25 cellular contexts compared by ENCODE assay signal in genomic region chr7:147509052-147509480, GRCh38.
DNase-seq lines count a peak whose midpoint lies in the region; ATAC-seq and TF ChIP-seq lines count a peak whose summit lies in the region.
"Had no signal": no experiment of that assay in that cellular context is flagged by ENCODE, and none has a peak within 500 bp of the region (broad histone marks: within the 10 kb centered on the region; RNA-seq: fewer than 3 reads in every experiment).

No MANE protein-coding gene starts in this region.

- no peaks in the 10 kb centered on the region for H3K9me3 ChIP-seq in PC-3 (ENCODE audit: low read length)
- H3K9me3 ChIP-seq in mucosa of descending colon, result peaks cover 3% of the 10 kb centered on the region
- H3K9me3 ChIP-seq: transverse colon had no signal

- intact Hi-C loops in PC-3 (cut with micrococcal nuclease) (loop anchor here (1.0 kb wide), 1 partner anchor 61 kb away; no protein-coding TSS in a partner anchor), mucosa of descending colon (cut with DNase I, micrococcal nuclease) (no loop called here)

- H3K9ac ChIP-seq in PC-3 (ENCODE audit: low read length), result peak overlapping the region; percentile 46

- CTCF ChIA-PET in PC-3 (lab: Charles Lee), result interaction anchor here (0.5 kb wide), 1 partner anchor 23 kb away, joined by 3 read pairs; no protein-coding TSS in a partner anchor
- CTCF ChIA-PET in activated CD8-positive, alpha-beta T cell treated with anti-CD3 and anti-CD28 coated beads, Interleukin-2, amount 10 ng/mL, durations not matched to agents 7 days and 5 days (lab: Charles Lee), result no interaction called here

- H3K36me3 ChIP-seq in PC-3 (ENCODE audit: low read depth, low read length) (no peaks in the 10 kb centered on the region), mucosa of descending colon (ENCODE audit: low read depth) (no peaks in the 10 kb centered on the region)
- H3K36me3 ChIP-seq: cardiac muscle cell, heart right ventricle, transverse colon had no signal

- 0 out of 2 replicates have a peak overlapping the region, but pooled peaks have one; percentile 9 for H3K4me2 ChIP-seq in PC-3 (ENCODE audit: low read length)

- no peaks in the 10 kb centered on the region for H3K36me3 Mint-ChIP-seq in nephron (ENCODE audit: low read depth)
- no peaks in the 10 kb centered on the region for H3K36me3 Mint-ChIP-seq in activated CD8-positive, alpha-beta T cell treated with anti-CD3 and anti-CD28 coated beads, Interleukin-2, amount 10 ng/mL, durations not matched to agents 7 days and 5 days (ENCODE audit: low read depth)
- H3K36me3 Mint-ChIP-seq: activated naive CD8-positive, alpha-beta T cell had no signal

- no peaks in the 10 kb centered on the region for H3K27me3 ChIP-seq in PC-3 (ENCODE audit: low read length)
- H3K27me3 ChIP-seq: cardiac muscle cell, heart right ventricle, transverse colon had no signal

- H3K9me3 Mint-ChIP-seq in nephron, result peaks cover 4% of the 10 kb centered on the region
- peaks cover 7% of the 10 kb centered on the region for H3K9me3 Mint-ChIP-seq in activated CD8-positive, alpha-beta T cell treated with anti-CD3 and anti-CD28 coated beads, Interleukin-2, amount 10 ng/mL, durations not matched to agents 7 days and 5 days (ENCODE audit: insufficient read depth)

- DNase-seq in AG08395 (ENCODE audit: low spot score) (peak; percentile 7), PC-3 (peak; percentile 35), dedifferentiated amniotic fluid mesenchymal stem cell (ENCODE audit: extremely low spot score) (peak; percentile 78), mucosa of descending colon (no peak), DMS 273 treated with DMSO at 0.1 percent for 48 hours (lab: John Stamatoyannopoulos, UW) (no peak), NCI-H1417 treated with DMSO at 0.1 percent for 48 hours (lab: John Stamatoyannopoulos, UW) (no peak)
- no peak for DNase-seq in activated CD8-positive, alpha-beta T cell treated with anti-CD3 and anti-CD28 coated beads, Interleukin-2, amount 10 ng/mL, durations not matched to agents 7 days and 5 days
- DNase-seq: activated B cell treated with CpG ODN at 0.5 μM for 24 hours; activated T-cell treated with anti-CD3 and anti-CD28 coated beads, Interleukin-2, amount 50 U/mL, for 72 hours; DND-41; erythroblast; heart right ventricle; NCI-H1092 treated with DMSO at 0.1 percent for 48 hours; NCI-H2107; NCI-H524; retina; SHP77; stimulated activated naive CD4-positive, alpha-beta T cell treated with Interleukin-2 at 50 U/mL for 16 hours; T-helper 2 cell; transverse colon had no signal

- H3K4me3 ChIP-seq in PC-3 (ENCODE audit: low read length) (no peak overlapping the region), mucosa of descending colon (no peak overlapping the region)
- H3K4me3 ChIP-seq: cardiac muscle cell, heart right ventricle, transverse colon had no signal

- peak overlapping the region; percentile 69 to 92 (median 86) for H3K27ac Mint-ChIP-seq in nephron
- no peak overlapping the region for H3K27ac Mint-ChIP-seq in activated CD8-positive, alpha-beta T cell treated with anti-CD3 and anti-CD28 coated beads, Interleukin-2, amount 10 ng/mL, durations not matched to agents 7 days and 5 days
- H3K27ac Mint-ChIP-seq: activated B cell treated with CpG ODN at 0.5 μM for 24 hours; activated naive CD8-positive, alpha-beta T cell; activated T-cell treated with anti-CD3 and anti-CD28 coated beads, Interleukin-2, amount 50 U/mL, for 72 hours had no signal

- BruUV-seq in PC-3 (replicated peaks; lab: Mats Ljungman, UMichigan), result no TSS peak

- H3K79me2 ChIP-seq in PC-3 (ENCODE audit: low read length), result no peaks in the 10 kb centered on the region

- POLR2A ChIA-PET in PC-3 (lab: Charles Lee; ENCODE audit: unreplicated experiment), result interaction anchor here (0.7 kb wide), 1 partner anchor 15 kb away, joined by 3 read pairs; no protein-coding TSS in a partner anchor
- POLR2A ChIA-PET in activated CD8-positive, alpha-beta T cell treated with anti-CD3 and anti-CD28 coated beads, Interleukin-2, amount 10 ng/mL, durations not matched to agents 7 days and 5 days (lab: Charles Lee), result no interaction called here

- H3F3A ChIP-seq in PC-3 (ENCODE audit: low read length, unreplicated experiment), result no peaks in the 10 kb centered on the region

- peak overlapping the region; percentile 96 for H3K27ac ChIP-seq in PC-3 (ENCODE audit: low read length)
- H3K27ac ChIP-seq: cardiac muscle cell, heart right ventricle, transverse colon had no signal

- H3K9me2 ChIP-seq in PC-3 (replicated peaks; ENCODE audit: low read length), result no peaks in the 10 kb centered on the region

- H2AFZ ChIP-seq in PC-3 (ENCODE audit: low read length), result no peak overlapping the region; the same call in 1 of the 2 replicates

- no peaks in the 10 kb centered on the region for H4K20me1 ChIP-seq in PC-3 (ENCODE audit: low read length)

- TF ChIP-seq CTCF in PC-3 (conservative IDR thresholded peaks at IDR 0.05; ENCODE audit: low read depth, low read length), result no peak
- no peak for TF ChIP-seq CTCF in nephron (IDR thresholded peaks at IDR 0.05; ENCODE audit: unreplicated experiment in 3 of 3)
- TF ChIP-seq CTCF in mucosa of descending colon (IDR thresholded peaks at IDR 0.05), result no peak

- H3K4me3 Mint-ChIP-seq in nephron, result no peak overlapping the region
- H3K4me3 Mint-ChIP-seq in activated CD8-positive, alpha-beta T cell treated with anti-CD3 and anti-CD28 coated beads, Interleukin-2, amount 10 ng/mL, durations not matched to agents 7 days and 5 days, result no peak overlapping the region
- H3K4me3 Mint-ChIP-seq: activated B cell treated with CpG ODN at 0.5 μM for 24 hours; activated naive CD8-positive, alpha-beta T cell; activated T-cell treated with anti-CD3 and anti-CD28 coated beads, Interleukin-2, amount 50 U/mL, for 72 hours; neural crest cell had no signal

- ATAC-seq in PC-3, result no peak
- no peak for ATAC-seq in mucosa of descending colon
- no peak for ATAC-seq in activated CD8-positive, alpha-beta T cell treated with anti-CD3 and anti-CD28 coated beads, Interleukin-2, amount 10 ng/mL, durations not matched to agents 7 days and 5 days
- ATAC-seq: activated T-cell treated with anti-CD3 and anti-CD28 coated beads, Interleukin-2, amount 50 U/mL, for 72 hours; HCT116; heart right ventricle had no signal

- peaks cover 38% of the 10 kb centered on the region for H3K4me1 ChIP-seq in PC-3 (ENCODE audit: insufficient read depth, low read length)
- H3K4me1 ChIP-seq in mucosa of descending colon (ENCODE audit: low read depth), result no peaks in the 10 kb centered on the region
- H3K4me1 ChIP-seq: heart right ventricle, transverse colon had no signal

- peaks cover 25% of the 10 kb centered on the region for H3K4me1 Mint-ChIP-seq in nephron
- no peaks in the 10 kb centered on the region for H3K4me1 Mint-ChIP-seq in activated CD8-positive, alpha-beta T cell treated with anti-CD3 and anti-CD28 coated beads, Interleukin-2, amount 10 ng/mL, durations not matched to agents 7 days and 5 days (ENCODE audit: low read depth)
- H3K4me1 Mint-ChIP-seq: activated B cell treated with CpG ODN at 0.5 μM for 24 hours had no signal

- H3K27me3 Mint-ChIP-seq in nephron (ENCODE audit: low read depth), result no peaks in the 10 kb centered on the region
- no peaks in the 10 kb centered on the region for H3K27me3 Mint-ChIP-seq in activated CD8-positive, alpha-beta T cell treated with anti-CD3 and anti-CD28 coated beads, Interleukin-2, amount 10 ng/mL, durations not matched to agents 7 days and 5 days (ENCODE audit: low read depth)
- H3K27me3 Mint-ChIP-seq: activated B cell treated with CpG ODN at 0.5 μM for 24 hours; activated naive CD8-positive, alpha-beta T cell had no signal

Comparison
In these comparisons a context has a peak if more than half of its experiments do, and no peak if none do; other contexts are left out.
1. DNase-seq: peak in AG08395 (single experiment), PC-3 (single experiment) and dedifferentiated amniotic fluid mesenchymal stem cell (single experiment); none in mucosa of descending colon (0 of 3), activated CD8-positive, alpha-beta T cell treated with anti-CD3 and anti-CD28 coated beads, Interleukin-2, amount 10 ng/mL, durations not matched to agents 7 days and 5 days (single experiment), DMS 273 treated with DMSO at 0.1 percent for 48 hours (single experiment) and NCI-H1417 treated with DMSO at 0.1 percent for 48 hours (single experiment).